In genomic region chr4:98780111-98780549, GRCh38 we compare ENCODE assay signal across 1 cellular context.
TF ChIP-seq lines count a peak whose summit lies in the region.

No MANE protein-coding gene starts in this region.

TF ChIP-seq in IMR-90, 13 proteins besides CTCF, POLR2A, EP300 and RAD21:
- TF ChIP-seq CHD1 (IDR thresholded peaks at IDR 0.05; ENCODE audit: low read depth, low read length), result no peak
- no peak for TF ChIP-seq MAFK (IDR thresholded peaks at IDR 0.05; ENCODE audit: low read depth, low read length)
- TF ChIP-seq MAZ (IDR thresholded peaks at IDR 0.05; ENCODE audit: borderline replicate concordance, low read depth, low read length), result no peak
- no peak for TF ChIP-seq ELK1 (IDR thresholded peaks at IDR 0.05; ENCODE audit: borderline replicate concordance, low read depth, low read length)
- no peak for TF ChIP-seq NFE2L2 (IDR thresholded peaks at IDR 0.05; ENCODE audit: low read depth, low read length)
- TF ChIP-seq CEBPB (IDR thresholded peaks at IDR 0.05; ENCODE audit: low read depth, low read length), result no peak
- no peak for TF ChIP-seq SMC3 (IDR thresholded peaks at IDR 0.05; ENCODE audit: low read depth, low read length)
- TF ChIP-seq MXI1 (IDR thresholded peaks at IDR 0.05; ENCODE audit: borderline replicate concordance, low read depth, low read length), result no peak
- no peak for TF ChIP-seq BHLHE40 (IDR thresholded peaks at IDR 0.05; ENCODE audit: low read depth, low read length)
- TF ChIP-seq RCOR1 (IDR thresholded peaks at IDR 0.05; ENCODE audit: insufficient replicate concordance, low read length), result no peak
- TF ChIP-seq FOS (IDR thresholded peaks at IDR 0.05; ENCODE audit: low read depth, low read length), result no peak
- no peak for TF ChIP-seq USF2 (IDR thresholded peaks at IDR 0.05; ENCODE audit: low read depth, low read length)
- no peak for TF ChIP-seq RFX5 (IDR thresholded peaks at IDR 0.05; ENCODE audit: low read depth, low read length)
